Comparison of ENCODE assay signal across 16 cellular contexts in genomic region chr2:28399289-28399688, GRCh38. TPM values are rescaled to one million over a fixed set of nuclear protein-coding genes. Genes with fewer than 3 reads are reported as not detected.
DNase-seq lines count a peak whose midpoint lies in the region; ATAC-seq, FAIRE-seq and TF ChIP-seq lines count a peak whose summit lies in the region.
"Had no signal": no experiment of that assay in that cellular context is flagged by ENCODE, and none has a peak within 500 bp of the region (broad histone marks: within the 10 kb centered on the region; RNA-seq: fewer than 3 reads in every experiment).

No MANE protein-coding gene starts in this region.

- H3K36me3 ChIP-seq in IMR-90 (ENCODE audit: control insufficient read depth, insufficient read depth, low read length) (peaks cover 63% of the 10 kb centered on the region), mammary epithelial cell (ENCODE audit: insufficient read depth, low read length) (peaks cover 12% of the 10 kb centered on the region), kidney (ENCODE audit: control insufficient read depth in 1 of 2, insufficient read depth in 2 of 2, low read length in 2 of 2) (peaks cover 20 to 24% of the 10 kb centered on the region in 2 donors), stomach (peaks cover 12 to 66% (median 43%) of the 10 kb centered on the region in 4 donors), upper lobe of right lung (peaks cover 41% of the 10 kb centered on the region)

- BruUV-seq in IMR-90 (replicated peaks; lab: Mats Ljungman, UMichigan) (no TSS peak), mammary epithelial cell (replicated peaks; lab: Mats Ljungman, UMichigan) (no TSS peak)

- H3K27ac ChIP-seq in IMR-90 (ENCODE audit: insufficient read depth, low read length) = no peak overlapping the region
- no peak overlapping the region for H3K27ac ChIP-seq in mammary epithelial cell (ENCODE audit: insufficient read depth, low read depth, low read length)
- peak overlapping the region; percentile 5 to 74 for H3K27ac ChIP-seq in kidney (ENCODE audit: low read depth in 2 of 2, low read length in 2 of 2)
- H3K27ac ChIP-seq in stomach = peak overlapping the region; percentile 60 to 100 (median 98)
- H3K27ac ChIP-seq in upper lobe of right lung = no peak overlapping the region

- no peak overlapping the region for H4K5ac ChIP-seq in IMR-90 (ENCODE audit: low read depth, low read length)

- ATAC-seq in IMR-90 (ENCODE audit: low read depth) (no peak), upper lobe of right lung (no peak), HG03135 (IDR thresholded peaks at IDR 0.05; ENCODE audit: unreplicated experiment) (no peak)
- ATAC-seq: pancreas had no signal

- dilution Hi-C loops in IMR-90 (cut with HindIII; ENCODE audit: low sequenced_read_pairs, unreplicated experiment) = no loop called here
- dilution Hi-C loops in mammary epithelial cell (cut with HindIII; ENCODE audit: low sequenced_read_pairs) = no loop called here

- H2AFZ ChIP-seq in IMR-90 (replicated peaks; ENCODE audit: low read length, poor library complexity) (no peak overlapping the region), mammary epithelial cell (ENCODE audit: low read depth, low read length) (no peak overlapping the region)

- H3K23ac ChIP-seq in IMR-90 (ENCODE audit: low read depth, low read length) = peak overlapping the region; percentile 7; the same call in 1 of the 2 replicates

- H3K9me3 ChIP-seq in IMR-90 (ENCODE audit: control insufficient read depth, insufficient read depth, low read length) (no peaks in the 10 kb centered on the region), mammary epithelial cell (replicated peaks; ENCODE audit: insufficient read depth, low read length) (no peaks in the 10 kb centered on the region), kidney (ENCODE audit: control insufficient read depth in 1 of 2, low read length in 2 of 2) (no peaks in the 10 kb centered on the region), stomach (no peaks in the 10 kb centered on the region), upper lobe of right lung (no peaks in the 10 kb centered on the region)
- H3K9me3 ChIP-seq: pancreas had no signal

- peak overlapping the region; percentile 17; the same call in 1 of the 2 replicates for H2AK5ac ChIP-seq in IMR-90 (ENCODE audit: low read depth, low read length)

- no peak overlapping the region for H2BK15ac ChIP-seq in IMR-90 (ENCODE audit: low read depth, low read length)

- FAIRE-seq in kidney (lab: Jason Lieb, UNC) = no peak
- FAIRE-seq: GM19239, pancreas had no signal

- H3K4ac ChIP-seq in IMR-90 (ENCODE audit: low read depth, low read length) = no peak overlapping the region

- H4K20me1 ChIP-seq in IMR-90 (ENCODE audit: insufficient read depth, low read length) (peaks cover 99% of the 10 kb centered on the region), mammary epithelial cell (ENCODE audit: insufficient read depth, low read length) (peaks cover 3% of the 10 kb centered on the region)

- H2BK5ac ChIP-seq in IMR-90 (ENCODE audit: low read depth, low read length, poor library complexity, severe bottlenecking) = peak overlapping the region; percentile 4

- peak overlapping the region; percentile 3; the same call in 1 of the 2 replicates for H3K9ac ChIP-seq in IMR-90 (ENCODE audit: low read depth, low read length)
- no peak overlapping the region for H3K9ac ChIP-seq in mammary epithelial cell (ENCODE audit: insufficient read depth, low read length)
- H3K9ac ChIP-seq in kidney (ENCODE audit: low read length in 2 of 2) = peak overlapping the region in 1 of 2 donors; percentile 24

- H4K91ac ChIP-seq in IMR-90 (ENCODE audit: insufficient read depth, low read depth, low read length) = no peak overlapping the region

- no peak for DNase-seq in IMR-90
- no peak for DNase-seq in mammary epithelial cell
- no peak for DNase-seq in kidney
- DNase-seq in stomach = no peak
- DNase-seq in upper lobe of right lung = no peak
- no peak for DNase-seq in GM10248 (ENCODE audit: extremely low spot score)
- DNase-seq: activated CD4-positive, alpha-beta T cell treated with anti-CD3 and anti-CD28 coated beads, Interleukin-2, amount 50 U/mL, for 4 hours; cortex of kidney; DMS 273 treated with DMSO at 0.1 percent for 48 hours; NCI-H2171; pancreas; stimulated activated CD4-positive, alpha-beta T cell treated with anti-CD3 and anti-CD28 coated beads, Interleukin-4, amount 100 ng/mL, for 1 hour; stimulated activated naive CD4-positive, alpha-beta T cell treated with Interleukin-2 at 50 U/mL for 16 hours; T-helper 2 cell had no signal

- peaks cover 45% of the 10 kb centered on the region for H3K4me1 ChIP-seq in IMR-90 (ENCODE audit: control insufficient read depth, insufficient read depth, low read length)
- peaks cover 70% of the 10 kb centered on the region for H3K4me1 ChIP-seq in mammary epithelial cell (ENCODE audit: insufficient read depth, low read length)
- H3K4me1 ChIP-seq in kidney (ENCODE audit: control insufficient read depth in 1 of 2, insufficient read depth in 1 of 2, low read depth in 1 of 2, low read length in 2 of 2) = peaks cover 4 to 31% of the 10 kb centered on the region in 2 donors
- H3K4me1 ChIP-seq in stomach = peaks cover 71 to 77% (median 73%) of the 10 kb centered on the region in 4 donors
- H3K4me1 ChIP-seq in upper lobe of right lung = peaks cover 68% of the 10 kb centered on the region

- intact Hi-C loops in IMR-90 (cut with micrococcal nuclease) (loop anchor here (10.0 kb wide), 1 partner anchor 234 kb away; no protein-coding TSS in a partner anchor), mammary epithelial cell (cut with micrococcal nuclease) (loop anchor here (10.0 kb wide), 1 partner anchor 414 kb away; no protein-coding TSS in a partner anchor), kidney (cut with DNase I) (no loop called here), stomach (cut with DNase I; ENCODE audit: low total_unique reads) (no loop called here), upper lobe of right lung (cut with DNase I) (no loop called here)

- H2BK20ac ChIP-seq in IMR-90 (ENCODE audit: low read depth, low read length) = no peak overlapping the region

- TF ChIP-seq POLR2A in IMR-90 (IDR thresholded peaks at IDR 0.05; ENCODE audit: low read depth, low read length) (no peak; the same call in 1 of the 2 replicates), stomach (IDR thresholded peaks at IDR 0.05) (peak in 1 of 4 donors; percentile 7)

- H3K14ac ChIP-seq in IMR-90 (replicated peaks; ENCODE audit: low read depth, low read length) = 0 out of 2 replicates have a peak overlapping the region, but pooled peaks have one; percentile 6

- CTCF ChIA-PET in IMR-90 (lab: Yijun Ruan, JAX) = no interaction called here
- CTCF ChIA-PET in mammary epithelial cell (lab: Charles Lee; ENCODE audit: low non-redundant PET) = no interaction called here
- CTCF ChIA-PET in GM10248 (lab: Yijun Ruan, JAX) = no interaction called here

- peaks cover 2 to 63% of the 10 kb centered on the region in 2 experiments; a peak in 3 of 4 replicates for H3K79me1 ChIP-seq in IMR-90 (ENCODE audit: low read depth in 1 of 2, low read length in 2 of 2)

- no peak overlapping the region for H3K56ac ChIP-seq in IMR-90 (ENCODE audit: extremely low read depth, insufficient read depth, low read length)

- POLR2A ChIA-PET in IMR-90 (lab: Charles Lee; ENCODE audit: unreplicated experiment) = no interaction called here
- POLR2A ChIA-PET in GM10248 (lab: Yijun Ruan, JAX) = no interaction called here

- TF ChIP-seq RAD21 in IMR-90 (IDR thresholded peaks at IDR 0.05; ENCODE audit: low read length) = no peak

- 100% methylated on average over 3 of the region's 11 CpGs; no CpG with 5 or more reads in 1 of the 2 experiments for WGBS in IMR-90 (ENCODE audit: extremely low coverage in 2 of 2, insufficient read length in 1 of 2), 2 experiments
- 93% methylated on average over 11 of the region's 11 CpGs for WGBS in mammary epithelial cell (ENCODE audit: low coverage, missing lambda C conversion rate)
- 46 to 73% (median 58%) methylated on average over 11 of the region's 11 CpGs for WGBS in stomach, 5 donors

- H2BK120ac ChIP-seq in IMR-90 (ENCODE audit: low read depth, low read length) = no peak overlapping the region

- H3K9me1 ChIP-seq in IMR-90 (ENCODE audit: insufficient read depth, low read length) = peaks cover 45% of the 10 kb centered on the region

- H3K4me2 ChIP-seq in IMR-90 (ENCODE audit: low read depth, low read length) = peak overlapping the region; percentile 88; the same call in 1 of the 2 replicates
- H3K4me2 ChIP-seq in mammary epithelial cell (ENCODE audit: insufficient read depth, low read depth, low read length) = peak overlapping the region; percentile 9

- H3K27me3 ChIP-seq in IMR-90 (ENCODE audit: control insufficient read depth, insufficient read depth, low read length) = no peaks in the 10 kb centered on the region
- no peaks in the 10 kb centered on the region for H3K27me3 ChIP-seq in mammary epithelial cell (ENCODE audit: insufficient read depth, low read length)
- no peaks in the 10 kb centered on the region for H3K27me3 ChIP-seq in stomach
- no peaks in the 10 kb centered on the region for H3K27me3 ChIP-seq in upper lobe of right lung
- H3K27me3 ChIP-seq: pancreas had no signal

- H3K4me3 ChIP-seq in IMR-90 (ENCODE audit: insufficient read depth, low read depth, low read length) (no peak overlapping the region), mammary epithelial cell (replicated peaks in 1 of 3; ENCODE audit: insufficient read depth in 1 of 3, low read depth in 2 of 3, low read length in 3 of 3) (no peak overlapping the region), kidney (ENCODE audit: low read length in 2 of 2) (peak overlapping the region; percentile 9 to 33), stomach (peak overlapping the region; percentile 72 to 97 (median 85)), upper lobe of right lung (no peak overlapping the region)
- H3K4me3 ChIP-seq: pancreas had no signal

- no peak overlapping the region for H2AK9ac ChIP-seq in IMR-90 (replicated peaks; ENCODE audit: low read depth, low read length, poor library complexity)

- no peak for TF ChIP-seq EP300 in stomach (IDR thresholded peaks at IDR 0.05)

- H4K8ac ChIP-seq in IMR-90 (ENCODE audit: low read depth in 2 of 2, low read length in 2 of 2) = no peak overlapping the region

- in situ Hi-C loops in IMR-90 (cut with MboI; ENCODE audit: low sequenced_read_pairs) = loop anchor here (5.0 to 10.0 kb wide), 2 partner anchors 434 to 642 kb away; no protein-coding TSS in a partner anchor
- in situ Hi-C loops in mammary epithelial cell (cut with MboI; ENCODE audit: low sequenced_read_pairs in 2 of 2) = loop anchor here in 1 of 2 donors (10.0 to 25.0 kb wide), 3 partner anchors 214 to 637 kb away; partner anchors contain the start of gene MRPL33

- TF ChIP-seq CTCF in IMR-90 (conservative IDR thresholded peaks at IDR 0.05; ENCODE audit: low read depth, low read length) = no peak
- TF ChIP-seq CTCF in mammary epithelial cell (conservative IDR thresholded peaks at IDR 0.05 in 1 of 2, IDR thresholded peaks at IDR 0.05 in 1 of 2; ENCODE audit: extremely low read depth in 1 of 2, insufficient read depth in 1 of 2, low read depth in 1 of 2, low read length in 2 of 2) = no peak
- no peak for TF ChIP-seq CTCF in kidney (IDR thresholded peaks at IDR 0.05; ENCODE audit: borderline replicate concordance, extremely low read depth, insufficient read depth)
- no peak for TF ChIP-seq CTCF in stomach (IDR thresholded peaks at IDR 0.05)
- no peak for TF ChIP-seq CTCF in upper lobe of right lung (IDR thresholded peaks at IDR 0.05)
- no peak for TF ChIP-seq CTCF in GM10248 (IDR thresholded peaks at IDR 0.05; ENCODE audit: control extremely low read depth, extremely low read depth, low read depth, missing control alignments)

- H3K18ac ChIP-seq in IMR-90 (ENCODE audit: low read depth, low read length) = no peak overlapping the region

- peaks cover 100% of the 10 kb centered on the region for H3K79me2 ChIP-seq in mammary epithelial cell (ENCODE audit: insufficient read depth, low read length)

RNA-seq across cellular contexts. Expression of gene FOSL2, which starts 6.6 kb away (rescaled TPM):
- total RNA-seq in IMR-90 (2012; rRNA removed) = 31.4 and 32.2 TPM in 2 replicates
- 46.3 and 51.1 TPM in 2 replicates for polyA plus RNA-seq in IMR-90 (2012; rRNA removed)
- polyA plus RNA-seq in IMR-90 (2012; cell fraction: cytosol; rRNA removed) = 52.1 and 52.3 TPM in 2 replicates
- 91.1 and 119 TPM in 2 replicates for polyA plus RNA-seq in IMR-90 (2012; cell fraction: nucleus; rRNA removed; ENCODE audit: low replicate concordance)
- 10 to 100 TPM; 89.9 to 92.9 TPM for total RNA-seq in mammary epithelial cell
- polyA plus RNA-seq in mammary epithelial cell = 30.6 TPM
- 126 TPM for polyA minus RNA-seq in mammary epithelial cell
- total RNA-seq in kidney = 149 TPM
- 20.6 TPM for polyA plus RNA-seq in kidney (ENCODE audit: insufficient read depth, low read depth, low replicate concordance)
- total RNA-seq in stomach = 100 to 1,000 TPM in 3 of 5 donors, 10 to 100 TPM in 2; 50.1 to 227 (median 113) TPM
- 10 to 100 TPM; 24.4 to 40.8 (median 27.6) TPM for polyA plus RNA-seq in stomach
- total RNA-seq in upper lobe of right lung = 123 TPM

Comparison
In these comparisons a context has a peak if more than half of its experiments do, and no peak if none do; other contexts are left out.
1. H3K27ac ChIP-seq: peak in kidney (2 of 2) and stomach (5 of 5); none in IMR-90 (single experiment), mammary epithelial cell (single experiment) and upper lobe of right lung (single experiment).
2. H3K4me3 ChIP-seq: peak in kidney (2 of 2) and stomach (4 of 4); none in IMR-90 (single experiment), mammary epithelial cell (0 of 3) and upper lobe of right lung (single experiment).
3. intact Hi-C loops: an anchor here in IMR-90 (10.0 kb wide) and mammary epithelial cell (10.0 kb wide); none called in kidney, stomach and upper lobe of right lung.